In the genomic region with DNA sequence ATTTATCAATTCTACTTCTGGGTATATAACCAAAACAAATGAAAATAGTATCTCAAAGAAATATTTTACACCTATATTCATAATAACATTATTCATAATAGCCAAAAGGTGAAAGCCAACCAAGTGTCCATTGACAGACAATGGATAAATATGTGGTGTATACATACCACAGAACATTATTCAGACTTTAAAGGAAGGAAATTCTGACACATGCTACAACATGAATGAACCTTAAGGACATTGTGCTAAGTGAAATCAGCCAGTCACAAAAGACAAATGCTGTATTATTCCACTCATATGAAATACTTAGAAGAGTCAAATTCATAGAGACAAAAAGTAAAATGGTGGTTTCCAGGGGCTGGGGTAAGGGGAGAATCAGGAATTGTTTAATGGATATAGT, we compare ENCODE assay signal across 32 cellular contexts.
"Had no signal": no experiment of that assay in that cellular context is flagged by ENCODE, and none has a peak within 500 bp of the region (broad histone marks: within the 10 kb centered on the region; RNA-seq: fewer than 3 reads in every experiment).

No MANE protein-coding gene starts in this region.

- FAIRE-seq: frontal cortex had no signal

- H3K4me1 Mint-ChIP-seq: activated CD4-positive, alpha-beta T cell treated with anti-CD3 and anti-CD28 coated beads for 36 hours; activated CD4-positive, alpha-beta T cell treated with anti-CD3 and anti-CD28 coated beads, Interleukin-2, amount 10 ng/mL, durations not matched to agents 24 days and 14 days; activated CD8-positive, alpha-beta memory T cell treated with anti-CD3 and anti-CD28 coated beads, Interleukin-2, amount 10 ng/mL, durations not matched to agents 7 days and 5 days; activated naive CD4-positive, alpha-beta T cell treated with anti-CD3 and anti-CD28 coated beads, Interleukin-2, amount 50 U/mL, for 24 hours; activated naive CD8-positive, alpha-beta T cell treated with anti-CD3 and anti-CD28 coated beads for 36 hours; activated naive CD8-positive, alpha-beta T cell treated with anti-CD3 and anti-CD28 coated beads, Interleukin-2, amount 50 U/mL, for 24 hours; central memory CD8-positive, alpha-beta T cell; endodermal cell had no signal

- H3K36me3 ChIP-seq: adrenal gland, cardiac muscle cell, esophagus squamous epithelium had no signal

- H3K4me1 ChIP-seq: adrenal gland, body of pancreas, esophagus squamous epithelium had no signal

- H3K27ac ChIP-seq: adrenal gland, body of pancreas, cardiac muscle cell, coronary artery, dorsolateral prefrontal cortex, esophagus squamous epithelium had no signal

- H3K4me3 Mint-ChIP-seq: activated CD4-positive, alpha-beta memory T cell treated with anti-CD3 and anti-CD28 coated beads for 36 hours; activated CD4-positive, alpha-beta T cell treated with anti-CD3 and anti-CD28 coated beads for 36 hours; activated CD4-positive, alpha-beta T cell treated with anti-CD3 and anti-CD28 coated beads, Interleukin-2, amount 10 ng/mL, durations not matched to agents 24 days and 14 days; activated CD8-positive, alpha-beta memory T cell treated with anti-CD3 and anti-CD28 coated beads, Interleukin-2, amount 10 ng/mL, durations not matched to agents 7 days and 5 days; activated CD8-positive, alpha-beta T cell treated with anti-CD3 and anti-CD28 coated beads, Interleukin-2, amount 10 ng/mL, durations not matched to agents 7 days and 5 days; activated naive CD4-positive, alpha-beta T cell treated with anti-CD3 and anti-CD28 coated beads for 36 hours; activated naive CD4-positive, alpha-beta T cell treated with anti-CD3 and anti-CD28 coated beads, Interleukin-2, amount 50 U/mL, for 24 hours; activated naive CD8-positive, alpha-beta T cell treated with anti-CD3 and anti-CD28 coated beads for 36 hours; activated naive CD8-positive, alpha-beta T cell treated with anti-CD3 and anti-CD28 coated beads, Interleukin-2, amount 50 U/mL, for 24 hours; activated T-helper 1 cell treated with anti-CD3 and anti-CD28 coated beads, Interleukin-12 subunit alpha, Interleukin-12 subunit beta, Interleukin-2, Interleukin-4 antibody, amounts not matched to agents 30 ng/mL and 10 ng/mL and 1 ng/mL, durations not matched to agents 14 hours and 24 hours and 36 hours; central memory CD8-positive, alpha-beta T cell; dendritic cell treated with granulocyte-macrophage colony-stimulating factor and Interleukin-4, amounts not matched to agents 40 ng/mL and 50 ng/mL, for 4 days; endodermal cell had no signal

- H3K4me3 ChIP-seq: adrenal gland, body of pancreas, cardiac muscle cell, coronary artery, dorsolateral prefrontal cortex, esophagus squamous epithelium had no signal

- H3K27ac Mint-ChIP-seq: activated CD4-positive, alpha-beta memory T cell treated with anti-CD3 and anti-CD28 coated beads for 36 hours; activated CD4-positive, alpha-beta T cell treated with anti-CD3 and anti-CD28 coated beads for 36 hours; activated CD4-positive, alpha-beta T cell treated with anti-CD3 and anti-CD28 coated beads, Interleukin-2, amount 10 ng/mL, durations not matched to agents 24 days and 14 days; activated CD8-positive, alpha-beta memory T cell treated with anti-CD3 and anti-CD28 coated beads, Interleukin-2, amount 10 ng/mL, durations not matched to agents 7 days and 5 days; activated CD8-positive, alpha-beta T cell treated with anti-CD3 and anti-CD28 coated beads, Interleukin-2, amount 10 ng/mL, durations not matched to agents 7 days and 5 days; activated naive CD4-positive, alpha-beta T cell treated with anti-CD3 and anti-CD28 coated beads for 36 hours; activated naive CD4-positive, alpha-beta T cell treated with anti-CD3 and anti-CD28 coated beads, Interleukin-2, amount 50 U/mL, for 24 hours; activated naive CD8-positive, alpha-beta T cell treated with anti-CD3 and anti-CD28 coated beads for 36 hours; activated naive CD8-positive, alpha-beta T cell treated with anti-CD3 and anti-CD28 coated beads, Interleukin-2, amount 50 U/mL, for 24 hours; activated T-helper 1 cell treated with anti-CD3 and anti-CD28 coated beads, Interleukin-12 subunit alpha, Interleukin-12 subunit beta, Interleukin-2, Interleukin-4 antibody, amounts not matched to agents 30 ng/mL and 10 ng/mL and 1 ng/mL, durations not matched to agents 14 hours and 24 hours and 36 hours; activated T-helper 2 cell treated with anti-CD3 and anti-CD28 coated beads, Interferon-gamma antibody, Interleukin-2, Interleukin-4, amounts not matched to agents 10 μg/mL and 5 μg/mL and 100 μg/mL, durations not matched to agents 14 hours and 24 hours and 36 hours; dendritic cell treated with granulocyte-macrophage colony-stimulating factor and Interleukin-4, amounts not matched to agents 40 ng/mL and 50 ng/mL, for 4 days; endodermal cell had no signal

- ATAC-seq: activated CD4-positive, alpha-beta T cell treated with anti-CD3 and anti-CD28 coated beads for 36 hours; activated CD8-positive, alpha-beta memory T cell treated with anti-CD3 and anti-CD28 coated beads, Interleukin-2, amount 10 ng/mL, durations not matched to agents 7 days and 5 days; activated CD8-positive, alpha-beta T cell treated with anti-CD3 and anti-CD28 coated beads, Interleukin-2, amount 10 ng/mL, durations not matched to agents 7 days and 5 days; activated naive CD8-positive, alpha-beta T cell treated with anti-CD3 and anti-CD28 coated beads, Interleukin-2, amount 50 U/mL, for 24 hours; body of pancreas had no signal

- H3K27me3 ChIP-seq: adrenal gland, body of pancreas, cardiac muscle cell, dorsolateral prefrontal cortex, esophagus squamous epithelium had no signal

- H3K27me3 Mint-ChIP-seq: activated CD4-positive, alpha-beta memory T cell treated with anti-CD3 and anti-CD28 coated beads for 36 hours; activated CD4-positive, alpha-beta T cell treated with anti-CD3 and anti-CD28 coated beads, Interleukin-2, amount 10 ng/mL, durations not matched to agents 24 days and 14 days; activated CD8-positive, alpha-beta memory T cell treated with anti-CD3 and anti-CD28 coated beads, Interleukin-2, amount 10 ng/mL, durations not matched to agents 7 days and 5 days; activated naive CD4-positive, alpha-beta T cell treated with anti-CD3 and anti-CD28 coated beads, Interleukin-2, amount 50 U/mL, for 24 hours; activated naive CD8-positive, alpha-beta T cell treated with anti-CD3 and anti-CD28 coated beads for 36 hours; activated naive CD8-positive, alpha-beta T cell treated with anti-CD3 and anti-CD28 coated beads, Interleukin-2, amount 50 U/mL, for 24 hours; central memory CD8-positive, alpha-beta T cell; dendritic cell treated with granulocyte-macrophage colony-stimulating factor and Interleukin-4, amounts not matched to agents 40 ng/mL and 50 ng/mL, for 4 days had no signal

- DNase-seq: activated CD4-positive, alpha-beta memory T cell treated with anti-CD3 and anti-CD28 coated beads for 36 hours; activated CD4-positive, alpha-beta T cell treated with anti-CD3 and anti-CD28 coated beads for 36 hours; activated CD4-positive, alpha-beta T cell treated with anti-CD3 and anti-CD28 coated beads, Interleukin-2, amount 10 ng/mL, durations not matched to agents 24 days and 14 days; activated CD4-positive, CD25-positive, alpha-beta regulatory T cell; activated CD4-positive, CD25-positive, alpha-beta regulatory T cell treated with anti-CD3 and anti-CD28 coated beads, Interleukin-2, amount 50 U/mL, for 72 hours; activated CD8-positive, alpha-beta memory T cell treated with anti-CD3 and anti-CD28 coated beads, Interleukin-2, amount 10 ng/mL, durations not matched to agents 7 days and 5 days; activated CD8-positive, alpha-beta memory T cell treated with anti-CD3 and anti-CD28 coated beads, Interleukin-2, amount 50 U/mL, for 4 hours; activated CD8-positive, alpha-beta T cell treated with anti-CD3 and anti-CD28 coated beads, Interleukin-2, amount 10 ng/mL, durations not matched to agents 7 days and 5 days; activated effector memory CD4-positive, alpha-beta T cell treated with anti-CD3 and anti-CD28 coated beads, Interleukin-2, amount 50 U/mL, for 16 hours; activated naive CD4-positive, alpha-beta T cell treated with anti-CD3 and anti-CD28 coated beads for 36 hours; activated naive CD8-positive, alpha-beta T cell treated with anti-CD3 and anti-CD28 coated beads for 36 hours; activated naive CD8-positive, alpha-beta T cell treated with anti-CD3 and anti-CD28 coated beads, Interleukin-2, amount 50 U/mL, for 24 hours; activated T-cell treated with anti-CD3 and anti-CD28 coated beads, Interleukin-2, amount 50 U/mL, for 1 hour; activated T-cell treated with anti-CD3 and anti-CD28 coated beads, Interleukin-2, amount 50 U/mL, for 48 hours; adrenal gland; amygdala; aorta; body of pancreas; dorsolateral prefrontal cortex; effector memory CD4-positive, alpha-beta T cell; endodermal cell; esophagus squamous epithelium; head of caudate nucleus; T-helper 2 cell had no signal

- H3K9me3 ChIP-seq: adrenal gland, body of pancreas, esophagus squamous epithelium had no signal

- H3K9me3 Mint-ChIP-seq: activated CD4-positive, alpha-beta T cell treated with anti-CD3 and anti-CD28 coated beads, Interleukin-2, amount 10 ng/mL, durations not matched to agents 24 days and 14 days; activated T-helper 1 cell treated with anti-CD3 and anti-CD28 coated beads, Interleukin-12 subunit alpha, Interleukin-12 subunit beta, Interleukin-2, Interleukin-4 antibody, amounts not matched to agents 30 ng/mL and 10 ng/mL and 1 ng/mL, durations not matched to agents 14 hours and 24 hours and 36 hours; activated T-helper 2 cell treated with anti-CD3 and anti-CD28 coated beads, Interferon-gamma antibody, Interleukin-2, Interleukin-4, amounts not matched to agents 10 μg/mL and 5 μg/mL and 100 μg/mL, durations not matched to agents 14 hours and 24 hours and 36 hours; central memory CD8-positive, alpha-beta T cell had no signal

- H3K36me3 Mint-ChIP-seq: activated CD4-positive, alpha-beta memory T cell treated with anti-CD3 and anti-CD28 coated beads for 36 hours; activated CD8-positive, alpha-beta memory T cell treated with anti-CD3 and anti-CD28 coated beads, Interleukin-2, amount 10 ng/mL, durations not matched to agents 7 days and 5 days; activated naive CD4-positive, alpha-beta T cell treated with anti-CD3 and anti-CD28 coated beads, Interleukin-2, amount 50 U/mL, for 24 hours; activated naive CD8-positive, alpha-beta T cell treated with anti-CD3 and anti-CD28 coated beads for 36 hours had no signal
